35 cellular contexts compared by ENCODE assay signal in genomic region chr10:125216309-125216708, GRCh38. TPM values are rescaled to one million over a fixed set of nuclear protein-coding genes. Genes with fewer than 3 reads are reported as not detected.
DNase-seq lines count a peak whose midpoint lies in the region; ATAC-seq, FAIRE-seq and TF ChIP-seq lines count a peak whose summit lies in the region.
"Had no signal": no experiment of that assay in that cellular context is flagged by ENCODE, and none has a peak within 500 bp of the region (broad histone marks: within the 10 kb centered on the region; RNA-seq: fewer than 3 reads in every experiment).

No MANE protein-coding gene starts in this region.

- BruUV-seq in K562 (replicated peaks; lab: Mats Ljungman, UMichigan): no TSS peak

- H3K4me1 Mint-ChIP-seq in neural crest cell: peaks cover 30% of the 10 kb centered on the region
- H3K4me1 Mint-ChIP-seq: B cell; CD14-positive monocyte; CD4-positive, alpha-beta memory T cell; CD4-positive, CD25-positive, alpha-beta regulatory T cell; CD8-positive, alpha-beta memory T cell had no signal

- no peak for FAIRE-seq in K562 (lab: Jason Lieb, UNC)
- FAIRE-seq: A204.1, A549, D721Med had no signal

- CTCF ChIA-PET in K562 (lab: Yijun Ruan, JAX; ENCODE audit: low intra/inter-chr PET ratio): no interaction called here

- intact Hi-C loops in K562 (cut with micrococcal nuclease): no loop called here

- no peak overlapping the region for H3K4me2 ChIP-seq in K562 (ENCODE audit: insufficient read depth, low read length)
- no peak overlapping the region for H3K4me2 ChIP-seq in neuronal stem cell (ENCODE audit: insufficient read depth, low read length, poor library complexity, severe bottlenecking)
- H3K4me2 ChIP-seq: A549; BLaER1; BLaER1 treated with 17β-estradiol and CSF1 and Interleukin-3, amounts not matched to agents 10 nM and 100 nM had no signal

- 0% methylated on average over 3 of the region's 3 CpGs for WGBS in K562 (ENCODE audit: insufficient coverage, low coverage, missing lambda C conversion rate)
- no CpG with 5 or more reads among the region's 3 CpGs for WGBS in neuronal stem cell (ENCODE audit: extremely low coverage in 2 of 2, insufficient read length in 2 of 2, insufficient replicate concordance in 1 of 2), 2 donors

- no peaks in the 10 kb centered on the region for H3K4me1 ChIP-seq in K562 (replicated peaks in 1 of 2; ENCODE audit: control insufficient read depth in 2 of 2, insufficient read depth in 2 of 2, low read length in 2 of 2)
- H3K4me1 ChIP-seq in neuronal stem cell (ENCODE audit: control insufficient read depth in 2 of 2, insufficient read depth in 1 of 2, low read depth in 1 of 2, low read length in 2 of 2): peaks cover 0 to 1% of the 10 kb centered on the region in 2 donors
- H3K4me1 ChIP-seq: BE2C; BLaER1; BLaER1 treated with 17β-estradiol and CSF1 and Interleukin-3, amounts not matched to agents 10 nM and 100 nM had no signal

- H3K27me3 Mint-ChIP-seq in neural crest cell (ENCODE audit: low read depth): no peaks in the 10 kb centered on the region
- H3K27me3 Mint-ChIP-seq: CD4-positive, CD25-positive, alpha-beta regulatory T cell had no signal

- H4K91ac ChIP-seq in neuronal stem cell (ENCODE audit: low read depth, low read length, poor library complexity): no peak overlapping the region

- H3K4me3 Mint-ChIP-seq in neural crest cell: no peak overlapping the region
- H3K4me3 Mint-ChIP-seq: B cell; CD14-positive monocyte; CD4-positive, alpha-beta memory T cell; CD4-positive, alpha-beta T cell; CD4-positive, CD25-positive, alpha-beta regulatory T cell; CD8-positive, alpha-beta memory T cell; CD8-positive, alpha-beta T cell had no signal

- POLR2A ChIA-PET in K562 (lab: Yijun Ruan, JAX): no interaction called here

- no peak for TF ChIP-seq EP300 in K562 (IDR thresholded peaks at IDR 0.05; ENCODE audit: low read length)

- H3K9me3 Mint-ChIP-seq in neural crest cell: no peaks in the 10 kb centered on the region
- H3K9me3 Mint-ChIP-seq: CD4-positive, alpha-beta T cell; CD4-positive, CD25-positive, alpha-beta regulatory T cell; CD8-positive, alpha-beta T cell had no signal

- no peak overlapping the region for H2BK5ac ChIP-seq in neuronal stem cell (ENCODE audit: low read length)

- no peaks in the 10 kb centered on the region for H3K79me1 ChIP-seq in neuronal stem cell (ENCODE audit: low read depth, low read length)

- H3K9me3 ChIP-seq in K562 (replicated peaks; ENCODE audit: control insufficient read depth, insufficient read depth, low read depth, low read length) (no peaks in the 10 kb centered on the region), neuronal stem cell (replicated peaks in 1 of 2; ENCODE audit: control insufficient read depth in 2 of 2, insufficient read depth in 1 of 2, low read depth in 1 of 2, low read length in 2 of 2) (no peaks in the 10 kb centered on the region)
- H3K9me3 ChIP-seq: A549, BE2C, BLaER1, Caco-2 had no signal

- no peak overlapping the region for H2BK120ac ChIP-seq in neuronal stem cell (ENCODE audit: low read depth, low read length)

- no peaks in the 10 kb centered on the region for H3K9me1 ChIP-seq in K562 (ENCODE audit: control insufficient read depth, insufficient read depth, low read length)

- H3K27me3 ChIP-seq in K562 (ENCODE audit: control insufficient read depth in 2 of 2, insufficient read depth in 2 of 2, low read length in 2 of 2): peaks cover 8 to 48% of the 10 kb centered on the region in 2 experiments; a peak in 4 of 5 replicates
- peaks cover 0 to 13% (median 0%) of the 10 kb centered on the region in 3 experiments for H3K27me3 ChIP-seq in neuronal stem cell (ENCODE audit: control insufficient read depth in 3 of 3, insufficient read depth in 3 of 3, low read depth in 1 of 3, low read length in 3 of 3)
- H3K27me3 ChIP-seq: BE2C; BLaER1; BLaER1 treated with 17β-estradiol and CSF1 and Interleukin-3, amounts not matched to agents 10 nM and 100 nM had no signal

- 0 out of 2 replicates have a peak, but pooled peaks cover 4% of the 10 kb centered on the region for H4K20me1 ChIP-seq in K562 (replicated peaks; ENCODE audit: control insufficient read depth, insufficient read depth, low read length)
- H4K20me1 ChIP-seq: BLaER1; BLaER1 treated with 17β-estradiol and CSF1 and Interleukin-3, amounts not matched to agents 10 nM and 100 nM had no signal

- H3K9ac ChIP-seq in K562 (ENCODE audit: insufficient read depth in 1 of 2, low read depth in 2 of 2, low read length in 2 of 2) (no peak overlapping the region), neuronal stem cell (ENCODE audit: low read depth, low read length, poor library complexity) (no peak overlapping the region)
- H3K9ac ChIP-seq: BLaER1; BLaER1 treated with 17β-estradiol and CSF1 and Interleukin-3, amounts not matched to agents 10 nM and 100 nM had no signal

- no peak overlapping the region for H3K4ac ChIP-seq in neuronal stem cell (ENCODE audit: low read length)

- no peak for TF ChIP-seq POLR2A in K562 (conservative IDR thresholded peaks at IDR 0.05)

- H3K27ac Mint-ChIP-seq in neural crest cell (ENCODE audit: unreplicated experiment): peak overlapping the region; percentile 78
- H3K27ac Mint-ChIP-seq: B cell; CD4-positive, alpha-beta memory T cell; CD4-positive, alpha-beta T cell; CD8-positive, alpha-beta memory T cell; CD8-positive, alpha-beta T cell had no signal

- in situ Hi-C loops in K562 (cut with MboI): no loop called here

- TF ChIP-seq RAD21 in K562 (CRISPR knock-in tag; conservative IDR thresholded peaks at IDR 0.05 in 1 of 2, IDR thresholded peaks at IDR 0.05 in 1 of 2): no peak

- H2BK15ac ChIP-seq in neuronal stem cell (ENCODE audit: low read length): no peak overlapping the region

- no peak overlapping the region for H3K18ac ChIP-seq in neuronal stem cell (ENCODE audit: low read length)

- H3K4me3 ChIP-seq in K562: no peak overlapping the region
- H3K4me3 ChIP-seq in neuronal stem cell (ENCODE audit: low read length in 2 of 2): no peak overlapping the region
- H3K4me3 ChIP-seq: A549; BLaER1; BLaER1 treated with 17β-estradiol and CSF1 and Interleukin-3, amounts not matched to agents 10 nM and 100 nM had no signal

- no peaks in the 10 kb centered on the region for H3K79me2 ChIP-seq in K562 (ENCODE audit: control insufficient read depth, insufficient read depth, low read length)

- H2BK12ac ChIP-seq in neuronal stem cell (ENCODE audit: low read length): no peak overlapping the region

- no peaks in the 10 kb centered on the region for H3K36me3 Mint-ChIP-seq in neural crest cell (ENCODE audit: low read depth)
- H3K36me3 Mint-ChIP-seq: CD14-positive monocyte; CD4-positive, alpha-beta memory T cell; CD4-positive, CD25-positive, alpha-beta regulatory T cell; CD8-positive, alpha-beta memory T cell; CD8-positive, alpha-beta T cell had no signal

- no peak overlapping the region for H4K8ac ChIP-seq in neuronal stem cell (ENCODE audit: low read depth, low read length)

- no peak overlapping the region for H3K14ac ChIP-seq in neuronal stem cell (ENCODE audit: low read length)

- ATAC-seq in K562: no peak
- ATAC-seq: A549; CD8-positive, alpha-beta T cell had no signal

- no peak overlapping the region for H3K27ac ChIP-seq in K562 (ENCODE audit: extremely low read depth, low read depth, low read length)
- H3K27ac ChIP-seq in neuronal stem cell (replicated peaks; ENCODE audit: low read length): no peak overlapping the region
- H3K27ac ChIP-seq: 22Rv1; A549; BLaER1; BLaER1 treated with 17β-estradiol and CSF1 and Interleukin-3, amounts not matched to agents 10 nM and 100 nM; C4-2B had no signal

- DNase-seq in K562 (ENCODE audit: extremely low read depth in 1 of 4, low spot score in 3 of 4) (no peak), mesenteric fat pad (ENCODE audit: low spot score) (peak; percentile 55), neural crest cell (ENCODE audit: low read depth, low spot score) (no peak), neuronal stem cell (ENCODE audit: low spot score) (no peak)
- no peak for DNase-seq in effector CD8-positive, alpha-beta T cell (lab: John Stamatoyannopoulos, UW)
- DNase-seq in activated CD8-positive, alpha-beta memory T cell treated with anti-CD3 and anti-CD28 coated beads for 24 hours: no peak
- DNase-seq: 8988T; ACHN; AML-193; BE2C; C1 segment of cervical spinal cord; Caco-2; Calu3; CD4-positive, alpha-beta memory T cell; CD4-positive, alpha-beta T cell; CD4-positive, CD25-positive, alpha-beta regulatory T cell; CD8-positive, alpha-beta memory T cell; CD8-positive, alpha-beta T cell; COR-L47; DMS 273 treated with DMSO at 0.1 percent for 48 hours; DMS153; DMS53; DMS79; DMS79 treated with DMSO at 0.1 percent for 48 hours; DND-41; EL had no signal

- H3K23ac ChIP-seq in neuronal stem cell (ENCODE audit: low read depth, low read length, poor library complexity): no peak overlapping the region

- H2AFZ ChIP-seq in K562 (ENCODE audit: low read depth, low read length) (no peak overlapping the region), neuronal stem cell (ENCODE audit: low read length) (no peak overlapping the region)

- TF ChIP-seq CTCF in K562 (IDR thresholded peaks at IDR 0.05 in 2 of 3, conservative IDR thresholded peaks at IDR 0.05 in 1 of 3; ENCODE audit: insufficient read depth in 2 of 3, low read depth in 1 of 3, low read length in 3 of 3) (no peak), neural crest cell (conservative IDR thresholded peaks at IDR 0.05) (no peak)

- H3K36me3 ChIP-seq in K562 (ENCODE audit: control insufficient read depth, insufficient read depth, low read length) (no peaks in the 10 kb centered on the region), neuronal stem cell (replicated peaks in 1 of 2; ENCODE audit: control insufficient read depth in 2 of 2, insufficient read depth in 2 of 2, low read length in 2 of 2) (no peaks in the 10 kb centered on the region)
- H3K36me3 ChIP-seq: BE2C; BLaER1; BLaER1 treated with 17β-estradiol and CSF1 and Interleukin-3, amounts not matched to agents 10 nM and 100 nM had no signal

- H2AK5ac ChIP-seq in neuronal stem cell (ENCODE audit: low read depth, low read length): no peak overlapping the region

RNA-seq across cellular contexts. Expression of gene CTBP2, which starts 55.9 kb away (rescaled TPM):
- total RNA-seq in K562 (2011; cell fraction: chromatin; rRNA removed; ENCODE audit: low replicate concordance): 15.3 and 51.2 TPM in 2 replicates
- total RNA-seq in K562 (2011; cell fraction: nucleolus; rRNA removed): 15.2 and 21.3 TPM in 2 replicates
- total RNA-seq in K562 (2011; cell fraction: nucleoplasm; rRNA removed): 17.3 and 22.5 TPM in 2 replicates
- total RNA-seq in K562 (2014; rRNA removed): 6.0 and 7.2 TPM in 2 replicates
- total RNA-seq in K562 (2014; rRNA removed; fragmentation: Illumina TruSeq; extraction: Trizol): 8.0 and 8.3 TPM in 2 replicates
- 6.9 and 7.2 TPM in 2 replicates for total RNA-seq in K562 (2015; rRNA removed; fragmentation: Illumina TruSeq; extraction: Trizol)
- 6.5 and 8.8 TPM in 2 replicates for total RNA-seq in K562 (2021)
- polyA plus RNA-seq in K562 (2011; rRNA removed): 1.3 and 1.8 TPM in 2 replicates
- polyA plus RNA-seq in K562 (2011; cell fraction: cytosol; rRNA removed): 0.41 and 1.2 TPM in 2 replicates
- 1.1 and 1.4 TPM in 2 replicates for polyA plus RNA-seq in K562 (2011; cell fraction: nucleus; rRNA removed)
- 2.5 and 2.7 TPM in 2 replicates for polyA plus RNA-seq in K562 (2012)
- 2.0 and 3.2 TPM in 2 replicates for polyA plus RNA-seq in K562 (2014; fragmentation: Illumina TruSeq; extraction: Trizol)
- 1 to 10 TPM; 1.5 to 1.9 TPM for polyA plus RNA-seq in K562 (2014; fragmentation: Nextera tagmentation; extraction: Ambion mirVana)
- 5.1 and 5.6 TPM in 2 replicates for polyA plus RNA-seq in K562 (2014; rRNA removed)
- 14.4 and 22.5 TPM in 2 replicates for polyA minus RNA-seq in K562 (2011; rRNA and poly(A)+ RNA removed)
- polyA minus RNA-seq in K562 (2011; cell fraction: cytosol; rRNA and poly(A)+ RNA removed): 9.6 and 12.3 TPM in 2 replicates
- 11.4 and 17.2 TPM in 2 replicates for polyA minus RNA-seq in K562 (2011; cell fraction: nucleus; rRNA and poly(A)+ RNA removed)
- 56.5 TPM for total RNA-seq in mesenteric fat pad
- total RNA-seq in neural crest cell: 127 TPM in 2 replicates
- polyA plus RNA-seq in neuronal stem cell (2013, experiment 1 of 2): 55.2 TPM
- polyA plus RNA-seq in neuronal stem cell (2013, experiment 2 of 2): 52.9 TPM
